In genomic region chr6:160071805-160072687, GRCh38 we compare ENCODE assay signal across 11 cellular contexts. TPM values are rescaled to one million over a fixed set of nuclear protein-coding genes. Genes with fewer than 3 reads are reported as not detected.
DNase-seq lines count a peak whose midpoint lies in the region; ATAC-seq and TF ChIP-seq lines count a peak whose summit lies in the region.
"Had no signal": no experiment of that assay in that cellular context is flagged by ENCODE, and none has a peak within 500 bp of the region (broad histone marks: within the 10 kb centered on the region; RNA-seq: fewer than 3 reads in every experiment).

No MANE protein-coding gene starts in this region.

- no peak overlapping the region for H3K27ac ChIP-seq in neural progenitor cell

- no peaks in the 10 kb centered on the region for H3K79me2 ChIP-seq in Loucy (ENCODE audit: insufficient read depth, low read length)
- no peaks in the 10 kb centered on the region for H3K79me2 ChIP-seq in neural progenitor cell (ENCODE audit: low read depth)

- H3F3A ChIP-seq in Loucy (ENCODE audit: low read depth) (no peaks in the 10 kb centered on the region), neural progenitor cell (ENCODE audit: low read depth) (no peaks in the 10 kb centered on the region)

- no peaks in the 10 kb centered on the region for H3K9me3 Mint-ChIP-seq in activated CD4-positive, alpha-beta memory T cell treated with anti-CD3 and anti-CD28 coated beads, Interleukin-2, amount 10 ng/mL, durations not matched to agents 7 days and 5 days
- H3K9me3 Mint-ChIP-seq in activated CD4-positive, alpha-beta memory T cell treated with anti-CD3 and anti-CD28 coated beads for 36 hours = no peaks in the 10 kb centered on the region
- no peaks in the 10 kb centered on the region for H3K9me3 Mint-ChIP-seq in chondrocyte (ENCODE audit: low read depth)
- no peaks in the 10 kb centered on the region for H3K9me3 Mint-ChIP-seq in neural progenitor cell

- H3K4me2 ChIP-seq in Loucy (ENCODE audit: low read depth, low read length, poor library complexity, severe bottlenecking) (no peak overlapping the region), neural progenitor cell (no peak overlapping the region)

- H3K27me3 ChIP-seq in Loucy (ENCODE audit: insufficient read depth, low read length, poor library complexity, severe bottlenecking) = no peaks in the 10 kb centered on the region
- no peaks in the 10 kb centered on the region for H3K27me3 ChIP-seq in neural progenitor cell

- POLR2A ChIA-PET in activated CD4-positive, alpha-beta memory T cell treated with anti-CD3 and anti-CD28 coated beads, Interleukin-2, amount 10 ng/mL, durations not matched to agents 7 days and 5 days (lab: Charles Lee) = no interaction called here
- POLR2A ChIA-PET in activated CD4-positive, alpha-beta memory T cell treated with anti-CD3 and anti-CD28 coated beads for 36 hours (lab: Charles Lee) = no interaction called here

- peaks cover 61% of the 10 kb centered on the region for H3K4me1 Mint-ChIP-seq in activated CD4-positive, alpha-beta memory T cell treated with anti-CD3 and anti-CD28 coated beads, Interleukin-2, amount 10 ng/mL, durations not matched to agents 7 days and 5 days
- peaks cover 32% of the 10 kb centered on the region for H3K4me1 Mint-ChIP-seq in activated CD4-positive, alpha-beta memory T cell treated with anti-CD3 and anti-CD28 coated beads for 36 hours (ENCODE audit: low read depth)
- H3K4me1 Mint-ChIP-seq in chondrocyte (ENCODE audit: low read depth) (no peaks in the 10 kb centered on the region), neural progenitor cell (no peaks in the 10 kb centered on the region)

- no peak overlapping the region for H3K4me3 Mint-ChIP-seq in activated CD4-positive, alpha-beta memory T cell treated with anti-CD3 and anti-CD28 coated beads, Interleukin-2, amount 10 ng/mL, durations not matched to agents 7 days and 5 days
- H3K4me3 Mint-ChIP-seq in activated CD4-positive, alpha-beta memory T cell treated with anti-CD3 and anti-CD28 coated beads for 36 hours = no peak overlapping the region
- H3K4me3 Mint-ChIP-seq in chondrocyte (ENCODE audit: unreplicated experiment) (no peak overlapping the region), neural progenitor cell (no peak overlapping the region)
- H3K4me3 Mint-ChIP-seq: B cell had no signal

- ATAC-seq in GM19455 (IDR thresholded peaks at IDR 0.05; ENCODE audit: unreplicated experiment) = no peak

- H3K36me3 Mint-ChIP-seq in activated CD4-positive, alpha-beta memory T cell treated with anti-CD3 and anti-CD28 coated beads, Interleukin-2, amount 10 ng/mL, durations not matched to agents 7 days and 5 days (ENCODE audit: low read depth) = peaks cover 89% of the 10 kb centered on the region
- peaks cover 68% of the 10 kb centered on the region for H3K36me3 Mint-ChIP-seq in activated CD4-positive, alpha-beta memory T cell treated with anti-CD3 and anti-CD28 coated beads for 36 hours
- H3K36me3 Mint-ChIP-seq in chondrocyte (ENCODE audit: low read depth) (peaks cover 59% of the 10 kb centered on the region), neural progenitor cell (peaks cover 49% of the 10 kb centered on the region)

- no peaks in the 10 kb centered on the region for H3K9me2 ChIP-seq in Loucy (replicated peaks; ENCODE audit: low read depth, low read length)

- no peaks in the 10 kb centered on the region for H3K9me3 ChIP-seq in Loucy (ENCODE audit: insufficient read depth, low read depth, low read length)
- no peaks in the 10 kb centered on the region for H3K9me3 ChIP-seq in neural progenitor cell (ENCODE audit: low read depth)

- intact Hi-C loops in activated CD4-positive, alpha-beta memory T cell treated with anti-CD3 and anti-CD28 coated beads for 36 hours (cut with micrococcal nuclease) = no loop called here

- H3K4me1 ChIP-seq in Loucy (ENCODE audit: insufficient read depth, low read length, poor library complexity, severe bottlenecking) = peaks cover 9% of the 10 kb centered on the region
- H3K4me1 ChIP-seq in neural progenitor cell = no peaks in the 10 kb centered on the region

- no peaks in the 10 kb centered on the region for H4K20me1 ChIP-seq in Loucy (ENCODE audit: insufficient read depth, low read length, poor library complexity, severe bottlenecking)
- H4K20me1 ChIP-seq in neural progenitor cell (ENCODE audit: low read depth) = no peaks in the 10 kb centered on the region

- CTCF ChIA-PET in activated CD4-positive, alpha-beta memory T cell treated with anti-CD3 and anti-CD28 coated beads, Interleukin-2, amount 10 ng/mL, durations not matched to agents 7 days and 5 days (lab: Charles Lee) = interaction anchor here (0.7 to 1.5 kb wide), 5 partner anchors 10 to 383 kb away, joined by 3 to 4 read pairs (median 3); no protein-coding TSS in a partner anchor
- CTCF ChIA-PET in activated CD4-positive, alpha-beta memory T cell treated with anti-CD3 and anti-CD28 coated beads for 36 hours (lab: Charles Lee) = interaction anchor here (1.4 kb wide), 1 partner anchor 383 kb away, joined by 5 read pairs; no protein-coding TSS in a partner anchor

- DNase-seq in activated CD4-positive, alpha-beta memory T cell treated with anti-CD3 and anti-CD28 coated beads, Interleukin-2, amount 10 ng/mL, durations not matched to agents 7 days and 5 days = no peak
- DNase-seq in activated CD4-positive, alpha-beta memory T cell treated with anti-CD3 and anti-CD28 coated beads for 36 hours = no peak
- DNase-seq in chondrocyte (ENCODE audit: low spot score) (no peak), neural progenitor cell (ENCODE audit: low spot score) (peak; percentile 34), cerebellum (ENCODE audit: low spot score) (no peak), NCI-H1048 (lab: John Stamatoyannopoulos, UW) (no peak)
- DNase-seq: NCI-H2107, SHP77 had no signal

- H3K27me3 Mint-ChIP-seq in activated CD4-positive, alpha-beta memory T cell treated with anti-CD3 and anti-CD28 coated beads, Interleukin-2, amount 10 ng/mL, durations not matched to agents 7 days and 5 days = no peaks in the 10 kb centered on the region
- no peaks in the 10 kb centered on the region for H3K27me3 Mint-ChIP-seq in activated CD4-positive, alpha-beta memory T cell treated with anti-CD3 and anti-CD28 coated beads for 36 hours
- H3K27me3 Mint-ChIP-seq in chondrocyte (ENCODE audit: low read depth) (no peaks in the 10 kb centered on the region), neural progenitor cell (ENCODE audit: insufficient read depth, low read depth) (peaks cover 3% of the 10 kb centered on the region)
- H3K27me3 Mint-ChIP-seq: B cell had no signal

- no peak overlapping the region for H3K4me3 ChIP-seq in Loucy (ENCODE audit: low read length, poor library complexity, severe bottlenecking)
- no peak overlapping the region for H3K4me3 ChIP-seq in neural progenitor cell

- H2AFZ ChIP-seq in Loucy (ENCODE audit: low read length) = no peak overlapping the region
- no peak overlapping the region for H2AFZ ChIP-seq in neural progenitor cell (replicated peaks)

- H3K9ac ChIP-seq in Loucy (ENCODE audit: low read depth, low read length, poor library complexity, severe bottlenecking) = no peak overlapping the region
- H3K9ac ChIP-seq in neural progenitor cell = no peak overlapping the region

- peak overlapping the region; percentile 16 for H3K27ac Mint-ChIP-seq in activated CD4-positive, alpha-beta memory T cell treated with anti-CD3 and anti-CD28 coated beads, Interleukin-2, amount 10 ng/mL, durations not matched to agents 7 days and 5 days
- no peak overlapping the region for H3K27ac Mint-ChIP-seq in activated CD4-positive, alpha-beta memory T cell treated with anti-CD3 and anti-CD28 coated beads for 36 hours
- no peak overlapping the region for H3K27ac Mint-ChIP-seq in chondrocyte (ENCODE audit: unreplicated experiment)
- H3K27ac Mint-ChIP-seq in neural progenitor cell = no peak overlapping the region
- H3K27ac Mint-ChIP-seq: B cell had no signal

- TF ChIP-seq CTCF in Loucy (conservative IDR thresholded peaks at IDR 0.05; ENCODE audit: low read length) = peak; percentile 47
- TF ChIP-seq CTCF in chondrocyte (IDR thresholded peaks at IDR 0.05) = peak; percentile 62
- peak; percentile 38 for TF ChIP-seq CTCF in neural progenitor cell (IDR thresholded peaks at IDR 0.05)

- H3K36me3 ChIP-seq in Loucy (ENCODE audit: insufficient read depth, low read length) (peaks cover 53% of the 10 kb centered on the region; the same call in 1 of the 2 replicates), neural progenitor cell (peaks cover 4% of the 10 kb centered on the region)

RNA-seq across cellular contexts. Expression of gene SLC22A1, which starts 49.6 kb away (rescaled TPM):
- 1 to 10 TPM in 1 of 2 experiments, under 1 TPM in 1; 0.81 to 1.3 TPM for total RNA-seq in activated CD4-positive, alpha-beta memory T cell treated with anti-CD3 and anti-CD28 coated beads, Interleukin-2, amount 10 ng/mL, durations not matched to agents 7 days and 5 days
- total RNA-seq in activated CD4-positive, alpha-beta memory T cell treated with anti-CD3 and anti-CD28 coated beads for 36 hours = under 1 TPM; 0.14 to 0.99 TPM
- total RNA-seq in chondrocyte (1.5 to 3.3 TPM (median 2.9 TPM) in 3 replicates), neural progenitor cell (ENCODE audit: low replicate concordance) (0.22 TPM in 1 of 2 replicates, not detected in the other), cerebellum (0.91 TPM)
